In the genomic region with DNA sequence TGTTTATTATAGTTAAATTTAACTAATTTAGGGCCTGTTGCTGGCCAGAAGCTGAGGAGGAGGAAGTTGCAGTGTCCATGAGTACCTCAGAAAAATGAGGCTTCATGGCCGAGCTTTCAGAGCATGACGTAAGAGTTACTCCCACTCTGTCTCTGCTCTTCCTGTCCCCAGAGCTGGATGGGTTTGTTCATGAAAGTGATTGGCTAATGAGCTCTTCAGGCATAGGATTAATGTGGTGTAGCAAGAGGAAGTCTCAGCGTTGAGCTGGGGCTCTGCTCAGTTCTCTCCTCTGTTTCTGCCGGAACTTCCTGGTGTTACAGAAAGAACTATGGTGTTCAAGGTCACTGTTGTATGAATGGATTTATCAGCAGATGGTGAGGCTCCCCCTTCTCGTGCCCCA, we compare ENCODE assay signal across 8 cellular contexts.
DNase-seq lines count a peak whose midpoint lies in the region; ATAC-seq and TF ChIP-seq lines count a peak whose summit lies in the region.

No MANE protein-coding gene starts in this region.

- H3K27me3 Mint-ChIP-seq in activated B cell treated with CpG ODN at 0.5 μM for 24 hours (no peaks in the 10 kb centered on the region), type B pancreatic cell (no peaks in the 10 kb centered on the region)

- intact Hi-C loops in activated B cell treated with CpG ODN at 0.5 μM for 24 hours (cut with micrococcal nuclease): no loop called here

- peaks cover 29% of the 10 kb centered on the region for H3K4me1 Mint-ChIP-seq in activated B cell treated with CpG ODN at 0.5 μM for 24 hours
- H3K4me1 Mint-ChIP-seq in type B pancreatic cell (ENCODE audit: unreplicated experiment): peaks cover 24% of the 10 kb centered on the region

- DNase-seq in GM03348 (ENCODE audit: low spot score) (peak; percentile 62), HT1080 (ENCODE audit: low read depth) (peak; percentile 7), activated B cell treated with CpG ODN at 0.5 μM for 24 hours (no peak), kidney tubule cell (ENCODE audit: low spot score) (peak; percentile 18), type B pancreatic cell (ENCODE audit: extremely low spot score, unreplicated experiment) (peak; percentile 40), foreskin melanocyte (no peak), DMS 273 (lab: John Stamatoyannopoulos, UW; ENCODE audit: unreplicated experiment) (no peak), D341Med (ENCODE audit: low spot score) (no peak)

- H3K4me3 Mint-ChIP-seq in activated B cell treated with CpG ODN at 0.5 μM for 24 hours (no peak overlapping the region), type B pancreatic cell (no peak overlapping the region)

- POLR2A ChIA-PET in activated B cell treated with CpG ODN at 0.5 μM for 24 hours (lab: Charles Lee): interaction anchor here (1.4 kb wide), 1 partner anchor 9 kb away, joined by 4 read pairs; no protein-coding TSS in a partner anchor

- ATAC-seq in activated B cell treated with CpG ODN at 0.5 μM for 24 hours (ENCODE audit: low read depth): peak; percentile 75

- peaks cover 4% of the 10 kb centered on the region for H3K36me3 Mint-ChIP-seq in activated B cell treated with CpG ODN at 0.5 μM for 24 hours (ENCODE audit: low read depth)
- H3K36me3 Mint-ChIP-seq in type B pancreatic cell: peaks cover 4% of the 10 kb centered on the region

- H3K9me3 Mint-ChIP-seq in activated B cell treated with CpG ODN at 0.5 μM for 24 hours (no peaks in the 10 kb centered on the region), type B pancreatic cell (no peaks in the 10 kb centered on the region)

- TF ChIP-seq CTCF in activated B cell treated with CpG ODN at 0.5 μM for 24 hours (IDR thresholded peaks at IDR 0.05) (no peak), type B pancreatic cell (conservative IDR thresholded peaks at IDR 0.05) (no peak)

- H3K27ac Mint-ChIP-seq in activated B cell treated with CpG ODN at 0.5 μM for 24 hours (peak overlapping the region; percentile 57), type B pancreatic cell (no peak overlapping the region)

- CTCF ChIA-PET in activated B cell treated with CpG ODN at 0.5 μM for 24 hours (lab: Charles Lee): interaction anchor here (1.3 kb wide), 1 partner anchor 200 kb away, joined by 4 read pairs; no protein-coding TSS in a partner anchor

Comparison
In these comparisons a context has a peak if more than half of its experiments do, and no peak if none do; other contexts are left out.
1. DNase-seq: peak in GM03348 (single experiment), HT1080 (single experiment), kidney tubule cell (single experiment) and type B pancreatic cell (single experiment); none in activated B cell treated with CpG ODN at 0.5 μM for 24 hours (single experiment), foreskin melanocyte (single experiment), DMS 273 (single experiment) and D341Med (single experiment).